21 cellular contexts compared by ENCODE assay signal in genomic region chr15:62485170-62485720, GRCh38.
A peak's percentile ranks its signal among the peaks of the same experiment; 100 is the strongest.
DNase-seq lines count a peak whose midpoint lies in the region; ATAC-seq, FAIRE-seq and TF ChIP-seq lines count a peak whose summit lies in the region.
"Had no signal": no experiment of that assay in that cellular context is flagged by ENCODE, and none has a peak within 500 bp of the region (broad histone marks: within the 10 kb centered on the region; RNA-seq: fewer than 3 reads in every experiment).

No MANE protein-coding gene starts in this region.

- H2BK120ac ChIP-seq in mesenchymal stem cell (ENCODE audit: low read depth, low read length), result no peak overlapping the region

- no peaks in the 10 kb centered on the region for H3K9me3 ChIP-seq in astrocyte (ENCODE audit: insufficient read depth, low read depth, low read length)
- H3K9me3 ChIP-seq in mesenchymal stem cell (ENCODE audit: control insufficient read depth, low read length), result no peaks in the 10 kb centered on the region
- no peaks in the 10 kb centered on the region for H3K9me3 ChIP-seq in subcutaneous abdominal adipose tissue (ENCODE audit: control insufficient read depth in 5 of 5, low read length in 5 of 5)
- H3K9me3 ChIP-seq: SK-N-SH had no signal

- H3K4me1 ChIP-seq in GM23338 (ENCODE audit: insufficient read depth) (peaks cover 7% of the 10 kb centered on the region; the same call in 1 of the 2 replicates), astrocyte (ENCODE audit: insufficient read depth, low read length) (peaks cover 8% of the 10 kb centered on the region), mesenchymal stem cell (ENCODE audit: control insufficient read depth, insufficient read depth, low read depth, low read length) (peaks cover 4% of the 10 kb centered on the region), subcutaneous abdominal adipose tissue (ENCODE audit: control insufficient read depth in 5 of 5, insufficient read depth in 5 of 5, low read length in 5 of 5) (peaks cover 4 to 45% (median 34%) of the 10 kb centered on the region in 5 donors)

- no peak overlapping the region for H3K23ac ChIP-seq in mesenchymal stem cell (ENCODE audit: low read length in 2 of 2)

- H3F3A ChIP-seq in GM23338 (replicated peaks; ENCODE audit: low read depth), result no peaks in the 10 kb centered on the region

- H3K36me3 ChIP-seq in GM23338 (ENCODE audit: insufficient read depth), result no peaks in the 10 kb centered on the region
- H3K36me3 ChIP-seq in astrocyte (ENCODE audit: insufficient read depth, low read length), result no peaks in the 10 kb centered on the region
- H3K36me3 ChIP-seq in mesenchymal stem cell (ENCODE audit: control insufficient read depth in 1 of 2, insufficient read depth in 2 of 2, low read depth in 1 of 2, low read length in 2 of 2), result peaks cover 0 to 2% of the 10 kb centered on the region in 2 experiments
- H3K36me3 ChIP-seq in subcutaneous abdominal adipose tissue (ENCODE audit: control insufficient read depth in 5 of 5, insufficient read depth in 5 of 5, low read length in 5 of 5), result no peaks in the 10 kb centered on the region

- peaks cover 33% of the 10 kb centered on the region for H3K4me1 Mint-ChIP-seq in GM23338
- peaks cover 43% of the 10 kb centered on the region for H3K4me1 Mint-ChIP-seq in astrocyte (ENCODE audit: low read depth, unreplicated experiment)

- no peak overlapping the region for H3K9ac ChIP-seq in astrocyte (ENCODE audit: low read length)
- no peak overlapping the region for H3K9ac ChIP-seq in mesenchymal stem cell (ENCODE audit: low read length)
- H3K9ac ChIP-seq in subcutaneous abdominal adipose tissue (ENCODE audit: low read length in 5 of 5), result peak overlapping the region in 1 of 5 donors; percentile 36
- H3K9ac ChIP-seq: SK-N-SH had no signal

- H3K27ac ChIP-seq in GM23338 (ENCODE audit: low read depth) (0 out of 2 replicates have a peak overlapping the region, but pooled peaks have one; percentile 4), astrocyte (ENCODE audit: low read depth, low read length) (no peak overlapping the region), mesenchymal stem cell (ENCODE audit: low read length, poor library complexity, severe bottlenecking) (no peak overlapping the region), subcutaneous abdominal adipose tissue (ENCODE audit: low read depth, low read length) (peak overlapping the region; percentile 75)
- H3K27ac ChIP-seq: RWPE1 had no signal

- H3K18ac ChIP-seq in mesenchymal stem cell (ENCODE audit: low read depth in 1 of 2, low read length in 2 of 2), result peak overlapping the region in 1 of 2 experiments; percentile 1

- H3K9me3 Mint-ChIP-seq in GM23338 (no peaks in the 10 kb centered on the region), astrocyte (ENCODE audit: unreplicated experiment) (peaks cover 2% of the 10 kb centered on the region)
- H3K9me3 Mint-ChIP-seq: CD8-positive, alpha-beta T cell had no signal

- H4K8ac ChIP-seq in mesenchymal stem cell (ENCODE audit: low read length), result no peak overlapping the region

- WGBS in mesenchymal stem cell, result 55% methylated on average over 5 of the region's 6 CpGs

- H3K27me3 ChIP-seq in GM23338 (ENCODE audit: insufficient read depth) (no peaks in the 10 kb centered on the region), astrocyte (ENCODE audit: insufficient read depth, low read length) (no peaks in the 10 kb centered on the region), mesenchymal stem cell (ENCODE audit: control insufficient read depth in 1 of 2, insufficient read depth in 1 of 2, low read length in 2 of 2) (no peaks in the 10 kb centered on the region), subcutaneous abdominal adipose tissue (ENCODE audit: control insufficient read depth in 5 of 5, insufficient read depth in 4 of 5, low read length in 5 of 5) (no peaks in the 10 kb centered on the region)

- H3K4me3 Mint-ChIP-seq in GM23338 (no peak overlapping the region), astrocyte (ENCODE audit: unreplicated experiment) (no peak overlapping the region)
- H3K4me3 Mint-ChIP-seq: CD8-positive, alpha-beta T cell had no signal

- H2BK5ac ChIP-seq in mesenchymal stem cell (ENCODE audit: low read depth, low read length, poor library complexity, severe bottlenecking), result no peak overlapping the region

- H2BK12ac ChIP-seq in mesenchymal stem cell (ENCODE audit: low read length in 2 of 2), result peak overlapping the region in 1 of 2 experiments; percentile 60

- no peak for FAIRE-seq in astrocyte (lab: Jason Lieb, UNC)
- FAIRE-seq: GM12891 had no signal

- ATAC-seq in GM23338, result no peak
- no peak for ATAC-seq in GM19455 (IDR thresholded peaks at IDR 0.05; ENCODE audit: unreplicated experiment)
- ATAC-seq: CD8-positive, alpha-beta T cell had no signal

- H3K79me2 ChIP-seq in GM23338 (replicated peaks; ENCODE audit: insufficient read depth), result 0 out of 2 replicates have a peak, but pooled peaks cover 6% of the 10 kb centered on the region
- H3K79me2 ChIP-seq in astrocyte (ENCODE audit: insufficient read depth, low read length), result no peaks in the 10 kb centered on the region

- H3K36me3 Mint-ChIP-seq in GM23338 (ENCODE audit: low read depth) (no peaks in the 10 kb centered on the region), astrocyte (ENCODE audit: low read depth, unreplicated experiment) (peaks cover 5% of the 10 kb centered on the region)
- H3K36me3 Mint-ChIP-seq: CD8-positive, alpha-beta T cell had no signal

- peak overlapping the region; percentile 63 for H3K27ac Mint-ChIP-seq in GM23338
- H3K27ac Mint-ChIP-seq in astrocyte (ENCODE audit: unreplicated experiment), result peak overlapping the region; percentile 84
- H3K27ac Mint-ChIP-seq: CD8-positive, alpha-beta T cell had no signal

- intact Hi-C loops in posterior cingulate gyrus (cut with DNase I), result no loop called here

- H4K91ac ChIP-seq in mesenchymal stem cell (ENCODE audit: low read length), result peak overlapping the region; percentile 2

- H2AK5ac ChIP-seq in mesenchymal stem cell (ENCODE audit: low read length, severe bottlenecking), result peak overlapping the region; percentile 23

- H3K79me1 ChIP-seq in mesenchymal stem cell (replicated peaks; ENCODE audit: low read length, poor library complexity, severe bottlenecking), result peaks cover 12% of the 10 kb centered on the region

- no peak for TF ChIP-seq CTCF in GM23338 (conservative IDR thresholded peaks at IDR 0.05; ENCODE audit: low read depth in 2 of 2)
- no peak for TF ChIP-seq CTCF in astrocyte (IDR thresholded peaks at IDR 0.05; ENCODE audit: insufficient read depth, low read depth, low read length)

- no peak overlapping the region for H3K4me2 ChIP-seq in GM23338
- H3K4me2 ChIP-seq in astrocyte (ENCODE audit: low read length), result no peak overlapping the region
- no peak overlapping the region for H3K4me2 ChIP-seq in mesenchymal stem cell (ENCODE audit: low read length, poor library complexity, severe bottlenecking)
- H3K4me2 ChIP-seq: SK-N-SH had no signal

- no peak overlapping the region for H2BK15ac ChIP-seq in mesenchymal stem cell (ENCODE audit: low read depth, poor library complexity, severe bottlenecking)

- H3K27me3 Mint-ChIP-seq in GM23338 (ENCODE audit: insufficient read depth, low read depth, poor library complexity) (peaks cover 3% of the 10 kb centered on the region), astrocyte (ENCODE audit: low read depth, unreplicated experiment) (no peaks in the 10 kb centered on the region)

- peaks cover 3% of the 10 kb centered on the region; the same call in 1 of the 2 replicates for H4K20me1 ChIP-seq in GM23338 (replicated peaks; ENCODE audit: insufficient read depth)
- H4K20me1 ChIP-seq in astrocyte (ENCODE audit: insufficient read depth, low read length), result peaks cover 3% of the 10 kb centered on the region

- no peak overlapping the region for H3K4me3 ChIP-seq in GM23338
- no peak overlapping the region for H3K4me3 ChIP-seq in astrocyte (ENCODE audit: insufficient read depth, low read depth, low read length)
- H3K4me3 ChIP-seq in mesenchymal stem cell (ENCODE audit: insufficient read depth in 1 of 2, low read depth in 1 of 2, low read length in 2 of 2), result no peak overlapping the region
- no peak overlapping the region for H3K4me3 ChIP-seq in subcutaneous abdominal adipose tissue (ENCODE audit: low read depth in 1 of 5, low read length in 5 of 5)

- H3K9me2 ChIP-seq in GM23338 (ENCODE audit: insufficient read depth), result 0 out of 2 replicates have a peak, but pooled peaks cover 4% of the 10 kb centered on the region
- H3K9me2 ChIP-seq: SK-N-SH had no signal

- DNase-seq in GM23338 (ENCODE audit: low spot score), result no peak
- no peak for DNase-seq in astrocyte (ENCODE audit: low read depth)
- no peak for DNase-seq in mesenchymal stem cell
- DNase-seq in glomerular visceral epithelial cell (ENCODE audit: extremely low spot score), result no peak
- no peak for DNase-seq in posterior cingulate gyrus
- DNase-seq: AML-193; C1 segment of cervical spinal cord; Calu3; CD8-positive, alpha-beta T cell; DMS153; Kasumi-1; NCI-H1417 treated with DMSO at 0.1 percent for 48 hours; NCI-H187; NCI-H2107; NCI-H69; SIG-M5; SK-N-SH had no signal

- H3K4ac ChIP-seq in mesenchymal stem cell (ENCODE audit: low read depth in 1 of 2, low read length in 2 of 2), result peak overlapping the region in 1 of 2 experiments; percentile 73

- H2AFZ ChIP-seq in GM23338, result no peak overlapping the region
- H2AFZ ChIP-seq in astrocyte (ENCODE audit: low read depth, low read length), result no peak overlapping the region
- H2AFZ ChIP-seq in mesenchymal stem cell (ENCODE audit: low read depth, low read length), result no peak overlapping the region

- H3K14ac ChIP-seq in mesenchymal stem cell (ENCODE audit: low read length in 2 of 2), result peak overlapping the region in 1 of 2 experiments; percentile 53

TF ChIP-seq in GM23338, 12 proteins besides CTCF, POLR2A, EP300 and RAD21:
- TF ChIP-seq NANOG (IDR thresholded peaks at IDR 0.05; ENCODE audit: borderline replicate concordance), result no peak

Comparison
In these comparisons a context has a peak if more than half of its experiments do, and no peak if none do; other contexts are left out.
1. H3K27ac ChIP-seq: peak in GM23338 (single experiment) and subcutaneous abdominal adipose tissue (single experiment); none in astrocyte (single experiment) and mesenchymal stem cell (single experiment).